Comparison of ENCODE assay signal across 16 cellular contexts in the genomic region with DNA sequence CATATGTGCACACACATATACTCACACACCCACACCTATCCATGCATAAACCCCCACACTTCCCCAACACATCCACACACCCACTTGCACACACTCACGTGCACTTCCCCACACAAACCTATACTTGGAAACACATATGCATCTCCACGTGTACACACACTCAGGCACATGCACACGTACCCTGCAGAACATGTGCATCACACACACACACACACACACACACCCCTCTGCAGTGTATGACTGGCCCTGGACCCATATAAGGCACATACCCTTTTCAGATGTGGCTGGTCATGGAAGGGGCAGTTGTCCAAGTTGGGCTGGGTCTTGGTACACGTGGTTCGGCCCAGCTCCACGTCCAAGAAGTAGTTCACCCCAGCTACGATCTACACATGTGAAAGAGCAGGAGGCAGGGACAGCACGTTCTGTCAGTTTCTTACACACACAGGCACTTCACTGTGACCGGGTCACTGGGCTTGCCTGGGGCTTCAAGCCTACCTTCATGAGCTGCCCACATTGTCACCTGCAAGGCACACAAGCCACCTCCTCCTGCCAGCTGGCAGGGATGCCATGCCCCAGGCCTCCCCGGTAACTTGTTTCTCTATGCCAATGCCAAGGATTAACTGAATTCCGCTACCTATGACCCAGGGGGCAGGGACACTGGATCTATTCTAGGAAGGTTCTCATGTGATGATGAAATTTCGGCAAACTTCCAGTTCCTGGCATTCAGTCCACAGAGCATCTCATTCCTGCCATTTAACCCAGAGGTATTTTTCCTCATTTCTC. TPM values are rescaled to one million over a fixed set of nuclear protein-coding genes. Genes with fewer than 3 reads are reported as not detected.
DNase-seq lines count a peak whose midpoint lies in the region; ATAC-seq and TF ChIP-seq lines count a peak whose summit lies in the region.
"Had no signal": no experiment of that assay in that cellular context is flagged by ENCODE, and none has a peak within 500 bp of the region (broad histone marks: within the 10 kb centered on the region; RNA-seq: fewer than 3 reads in every experiment).

No MANE protein-coding gene starts in this region.

- TF ChIP-seq CTCF in Caco-2 (IDR thresholded peaks at IDR 0.05; ENCODE audit: insufficient read depth in 1 of 2, low read depth in 1 of 2, low read length in 1 of 2, severe bottlenecking in 1 of 2, unreplicated experiment in 1 of 2) (no peak), heart right ventricle (IDR thresholded peaks at IDR 0.05) (no peak), GM10266 (IDR thresholded peaks at IDR 0.05; ENCODE audit: control insufficient read depth, insufficient read depth, low read depth, missing control alignments) (no peak)

- H3K36me3 ChIP-seq in Caco-2 (ENCODE audit: control insufficient read depth, insufficient read depth, low read length) (no peaks in the 10 kb centered on the region), heart right ventricle (peaks cover 0 to 44% (median 15%) of the 10 kb centered on the region in 9 donors)

- POLR2A ChIA-PET in Caco-2 (lab: Charles Lee): no interaction called here

- H3K4me3 Mint-ChIP-seq in Caco-2 (ENCODE audit: unreplicated experiment): peak overlapping the region; percentile 94
- H3K4me3 Mint-ChIP-seq: activated CD8-positive, alpha-beta T cell treated with anti-CD3 and anti-CD28 coated beads, Interleukin-2, amount 10 ng/mL, durations not matched to agents 7 days and 5 days had no signal

- BruUV-seq in Caco-2 (replicated peaks; lab: Mats Ljungman, UMichigan): no TSS peak

- no peak overlapping the region for H3K27ac Mint-ChIP-seq in Caco-2 (ENCODE audit: unreplicated experiment)
- H3K27ac Mint-ChIP-seq: activated CD8-positive, alpha-beta T cell treated with anti-CD3 and anti-CD28 coated beads, Interleukin-2, amount 10 ng/mL, durations not matched to agents 7 days and 5 days had no signal

- H3K27me3 ChIP-seq in Caco-2 (replicated peaks; ENCODE audit: control insufficient read depth, insufficient read depth, low read length) (no peaks in the 10 kb centered on the region), heart right ventricle (no peaks in the 10 kb centered on the region)

- H3K27me3 Mint-ChIP-seq in Caco-2 (ENCODE audit: insufficient read depth, unreplicated experiment): no peaks in the 10 kb centered on the region

- CTCF ChIA-PET in Caco-2 (lab: Charles Lee): no interaction called here

- 54 to 72% methylated on average over 12 of the region's 12 CpGs for WGBS in heart right ventricle, 2 donors

- H3K36me3 Mint-ChIP-seq in Caco-2 (ENCODE audit: insufficient read depth, unreplicated experiment): peaks cover 37% of the 10 kb centered on the region

- peak in 6 of 8 donors; percentile 1 to 72 (median 20) for ATAC-seq in heart right ventricle
- ATAC-seq: activated CD8-positive, alpha-beta T cell treated with anti-CD3 and anti-CD28 coated beads, Interleukin-2, amount 10 ng/mL, durations not matched to agents 7 days and 5 days had no signal

- in situ Hi-C loops in T47D (cut with HindIII; ENCODE audit: low pct_unique_long_range_greater_than_20kb, low sequenced_read_pairs): no loop called here

- H3K4me1 ChIP-seq in Caco-2 (peaks cover 37% of the 10 kb centered on the region), heart right ventricle (peaks cover 5 to 60% (median 33%) of the 10 kb centered on the region in 9 donors)

- H3K9me3 ChIP-seq in Caco-2 (no peaks in the 10 kb centered on the region), heart right ventricle (no peaks in the 10 kb centered on the region)
- H3K9me3 ChIP-seq: spleen had no signal

- DNase-seq in Caco-2: no peak
- DNase-seq in T47D (ENCODE audit: low read depth in 1 of 2, low spot score in 1 of 2): peak; percentile 22 to 76
- no peak for DNase-seq in heart right ventricle
- DNase-seq in renal cortical epithelial cell (ENCODE audit: low read depth): peak; percentile 41
- no peak for DNase-seq in GM10266 (ENCODE audit: extremely low spot score)
- DNase-seq in NCI-H128 (lab: John Stamatoyannopoulos, UW; ENCODE audit: unreplicated experiment): no peak
- no peak for DNase-seq in inferior parietal cortex (ENCODE audit: extremely low spot score)
- DNase-seq in DMS79 (lab: John Stamatoyannopoulos, UW): no peak
- DNase-seq: activated CD8-positive, alpha-beta T cell treated with anti-CD3 and anti-CD28 coated beads, Interleukin-2, amount 10 ng/mL, durations not matched to agents 7 days and 5 days; activated gamma-delta T cell treated with Interleukin-2 at 50 U/mL for 16 hours; DMS53; NCI-H1048; NCI-H510A; spleen had no signal

- peak overlapping the region in 7 of 10 donors; percentile 11 to 99 (median 46) for H3K27ac ChIP-seq in heart right ventricle

- intact Hi-C loops in Caco-2 (cut with micrococcal nuclease; ENCODE audit: unreplicated experiment) (no loop called here), heart right ventricle (cut with DNase I) (loop anchor here in 5 of 10 donors (10.0 kb wide), 3 partner anchors 60 to 280 kb away; partner anchors contain the start of genes GZF1 (in 2 of the 5) and NXT1 (in 2 of the 5))

- no peaks in the 10 kb centered on the region for H3K9me3 Mint-ChIP-seq in Caco-2 (ENCODE audit: unreplicated experiment)

- no peak overlapping the region for H3K4me3 ChIP-seq in Caco-2 (ENCODE audit: low read depth, low read length)
- peak overlapping the region in 7 of 10 donors; percentile 1 to 96 (median 76) for H3K4me3 ChIP-seq in heart right ventricle

- H3K4me1 Mint-ChIP-seq in Caco-2 (ENCODE audit: low read depth, unreplicated experiment): peaks cover 7% of the 10 kb centered on the region

RNA-seq across cellular contexts. Expression of gene CST3, which starts 2.6 kb away (rescaled TPM):
- total RNA-seq in Caco-2 (2022): 704 and 777 TPM in 2 replicates
- total RNA-seq in heart right ventricle: 1,000 to 10,000 TPM in 1 of 10 donors, 100 to 1,000 TPM in 9; 395 to 1,066 (median 576) TPM
- 100 to 1,000 TPM; 633 to 805 TPM for polyA plus RNA-seq in heart right ventricle
- 247 and 632 TPM in 2 replicates for total RNA-seq in renal cortical epithelial cell

RNA-seq across cellular contexts. Expression of gene CST9, which starts 29.5 kb away (rescaled TPM):
- total RNA-seq in Caco-2 (2022): not detected in 2 replicates
- total RNA-seq in heart right ventricle: not detected
- not detected for polyA plus RNA-seq in heart right ventricle
- not detected in 2 replicates for total RNA-seq in renal cortical epithelial cell
- total RNA-seq: activated CD8-positive, alpha-beta T cell treated with anti-CD3 and anti-CD28 coated beads, Interleukin-2, amount 10 ng/mL, durations not matched to agents 7 days and 5 days; HT-29; spleen; T-helper 2 cell treated with Interferon-gamma antibody and Interleukin-4, amounts not matched to agents 100 ng/mL and 5 ng/mL, for 36 hours had no signal
- polyA plus RNA-seq: spleen had no signal

RNA-seq across cellular contexts. Expression of gene CST4, which starts 53.7 kb away (rescaled TPM):
- 2.7 and 4.2 TPM in 2 replicates for total RNA-seq in Caco-2 (2022)
- total RNA-seq in heart right ventricle: not detected
- polyA plus RNA-seq in heart right ventricle: not detected
- total RNA-seq in renal cortical epithelial cell: not detected in 2 replicates
- total RNA-seq: activated CD8-positive, alpha-beta T cell treated with anti-CD3 and anti-CD28 coated beads, Interleukin-2, amount 10 ng/mL, durations not matched to agents 7 days and 5 days; spleen; T-helper 2 cell treated with Interferon-gamma antibody and Interleukin-4, amounts not matched to agents 100 ng/mL and 5 ng/mL, for 36 hours had no signal
- polyA plus RNA-seq: spleen had no signal

Comparison
In these comparisons a context has a peak if more than half of its experiments do, and no peak if none do; other contexts are left out.
1. DNase-seq: peak in T47D (2 of 2) and renal cortical epithelial cell (single experiment); none in Caco-2 (0 of 2), heart right ventricle (0 of 2), GM10266 (single experiment), NCI-H128 (single experiment), inferior parietal cortex (single experiment) and DMS79 (single experiment).